ENCODE assay signal across 8 cellular contexts in genomic region chr4:74397748-74398426, GRCh38. TPM values are rescaled to one million over a fixed set of nuclear protein-coding genes. Genes with fewer than 3 reads are reported as not detected.
DNase-seq lines count a peak whose midpoint lies in the region; ATAC-seq and TF ChIP-seq lines count a peak whose summit lies in the region.

No MANE protein-coding gene starts in this region.

- H3K27ac ChIP-seq in sigmoid colon = peak overlapping the region in 2 of 4 donors; percentile 50 to 60

- H3K27me3 Mint-ChIP-seq in MCF 10A (ENCODE audit: insufficient read depth, unreplicated experiment) = no peaks in the 10 kb centered on the region

- no TSS peak for BruUV-seq in MCF 10A (replicated peaks; lab: Mats Ljungman, UMichigan)

- H3K36me3 ChIP-seq in sigmoid colon = no peaks in the 10 kb centered on the region

- POLR2A ChIA-PET in MCF 10A (lab: Yijun Ruan, JAX) = interaction anchor here (0.6 to 1.9 kb wide), 8 partner anchors 11 to 1805 kb away, joined by 3 to 6 read pairs (median 3); partner anchors contain the start of gene AREG

- H3K4me1 ChIP-seq in sigmoid colon = peaks cover 0 to 7% (median 0%) of the 10 kb centered on the region in 4 donors

- no peaks in the 10 kb centered on the region for H3K27me3 ChIP-seq in sigmoid colon

- no peaks in the 10 kb centered on the region for H3K9me3 Mint-ChIP-seq in MCF 10A (ENCODE audit: unreplicated experiment)

- ATAC-seq in GM18907 (IDR thresholded peaks at IDR 0.05; ENCODE audit: unreplicated experiment) (peak; percentile 46), HG03135 (IDR thresholded peaks at IDR 0.05; ENCODE audit: unreplicated experiment) (no peak), HG03457 (IDR thresholded peaks at IDR 0.05; ENCODE audit: unreplicated experiment) (no peak)

- intact Hi-C loops in MCF 10A (cut with micrococcal nuclease) = no loop called here
- intact Hi-C loops in sigmoid colon (cut with DNase I) = no loop called here

- TF ChIP-seq CTCF in MCF 10A (IDR thresholded peaks at IDR 0.05; ENCODE audit: unreplicated experiment) = no peak
- TF ChIP-seq CTCF in sigmoid colon (IDR thresholded peaks at IDR 0.05) = no peak

- H3K9me3 ChIP-seq in sigmoid colon = no peaks in the 10 kb centered on the region

- H3K36me3 Mint-ChIP-seq in MCF 10A (ENCODE audit: insufficient read depth, unreplicated experiment) = peaks cover 5% of the 10 kb centered on the region

- CTCF ChIA-PET in MCF 10A (lab: Yijun Ruan, JAX) = interaction anchor here (0.5 to 1.1 kb wide), 3 partner anchors 20 to 45 kb away, joined by 3 to 4 read pairs (median 3); no protein-coding TSS in a partner anchor

- H3K27ac Mint-ChIP-seq in MCF 10A (ENCODE audit: low read depth, unreplicated experiment) = peak overlapping the region; percentile 19

- H3K4me3 ChIP-seq in Jurkat, Clone E6-1 (ENCODE audit: low read length) = peak overlapping the region; percentile 57
- H3K4me3 ChIP-seq in sigmoid colon = peak overlapping the region; percentile 15 to 51 (median 38)

- DNase-seq in Jurkat, Clone E6-1 (ENCODE audit: low read depth, low spot score) = peak; percentile 2
- DNase-seq in MCF 10A (ENCODE audit: unreplicated experiment) = no peak
- DNase-seq in sigmoid colon = no peak
- no peak for DNase-seq in LoVo (ENCODE audit: low spot score)
- DNase-seq in stimulated activated CD4-positive, alpha-beta T cell treated with anti-CD3 and anti-CD28 coated beads, Interleukin-12 subunit alpha, Interleukin-12 subunit beta, amount 100 ng/mL, for 4 hours = no peak

- WGBS in sigmoid colon, 2 donors = 43 to 59% methylated on average over 6 of the region's 6 CpGs

- H3K4me1 Mint-ChIP-seq in MCF 10A (ENCODE audit: insufficient read depth, unreplicated experiment) = peaks cover 13% of the 10 kb centered on the region

- TF ChIP-seq POLR2A in sigmoid colon (IDR thresholded peaks at IDR 0.05) = no peak

- no peak overlapping the region for H3K4me3 Mint-ChIP-seq in MCF 10A (ENCODE audit: unreplicated experiment)

- TF ChIP-seq EP300 in sigmoid colon (IDR thresholded peaks at IDR 0.05) = no peak

RNA-seq across cellular contexts. Expression of gene EREG, which starts 32.9 kb away (rescaled TPM):
- not detected for polyA plus RNA-seq in Jurkat, Clone E6-1 (2012; ENCODE audit: insufficient read depth, insufficient read length)
- 28.3 and 34.0 TPM in 2 replicates for total RNA-seq in MCF 10A (2022)
- 1 to 10 TPM in 3 of 4 donors, under 1 TPM in 1; 0.71 to 5.8 (median 3.0) TPM for total RNA-seq in sigmoid colon
- polyA plus RNA-seq in sigmoid colon = 1 to 10 TPM in 2 of 3 donors, under 1 TPM in 1; 0.92 to 3.2 (median 1.2) TPM

RNA-seq across cellular contexts. Expression of gene AREG, which starts 47.0 kb away (rescaled TPM):
- polyA plus RNA-seq in Jurkat, Clone E6-1 (2012; ENCODE audit: insufficient read depth, insufficient read length) = not detected
- total RNA-seq in MCF 10A (2022) (1,402 and 1,878 TPM in 2 replicates), sigmoid colon (10 to 100 TPM in 3 of 4 donors, 1 to 10 TPM in 1; 1.1 to 12.5 (median 10.7) TPM)
- 10 to 100 TPM; 13.2 to 31.9 (median 30.3) TPM for polyA plus RNA-seq in sigmoid colon

Comparison
In these comparisons a context has a peak if more than half of its experiments do, and no peak if none do; other contexts are left out.
1. RNA of gene AREG, which starts 47.0 kb away (total RNA-seq): 1,402 to 1,878 TPM in MCF 10A; 1.1 to 12.5 TPM in sigmoid colon; every median in the first group is over 100 times any median in the second.